ENCODE assay signal across 10 cellular contexts in genomic region chr1:45892068-45892785, GRCh38.
DNase-seq lines count a peak whose midpoint lies in the region; ATAC-seq and TF ChIP-seq lines count a peak whose summit lies in the region.
"Had no signal": no experiment of that assay in that cellular context is flagged by ENCODE, and none has a peak within 500 bp of the region (broad histone marks: within the 10 kb centered on the region; RNA-seq: fewer than 3 reads in every experiment).

No MANE protein-coding gene starts in this region.

- no peak for ATAC-seq in GM19324 (IDR thresholded peaks at IDR 0.05; ENCODE audit: low FRiP score, unreplicated experiment)

- peaks cover 6 to 11% (median 8%) of the 10 kb centered on the region in 3 donors for H3K4me1 ChIP-seq in skeletal muscle tissue (ENCODE audit: control insufficient read depth in 3 of 3, insufficient read depth in 3 of 3, low read length in 3 of 3)
- H3K4me1 ChIP-seq: spleen had no signal

- CTCF ChIA-PET in MCF 10A (lab: Yijun Ruan, JAX) = no interaction called here

- H3K4me3 ChIP-seq in HFF-Myc (replicated peaks; ENCODE audit: low read depth, low read length) = no peak overlapping the region
- H3K4me3 ChIP-seq in skeletal muscle tissue (ENCODE audit: low read length in 3 of 3) = peak overlapping the region in 1 of 3 donors; percentile 34
- H3K4me3 ChIP-seq: spleen had no signal

- POLR2A ChIA-PET in MCF 10A (lab: Yijun Ruan, JAX) = interaction anchor here (0.6 to 2.7 kb wide), 12 partner anchors 9 to 1850 kb away, joined by 3 to 13 read pairs (median 5); partner anchors contain the start of gene GPBP1L1

- H3K27ac ChIP-seq in skeletal muscle tissue (ENCODE audit: low read depth, low read length) = peak overlapping the region; percentile 54
- H3K27ac ChIP-seq: spleen had no signal

- TF ChIP-seq CTCF in HFF-Myc (IDR thresholded peaks at IDR 0.05; ENCODE audit: low read depth, low read length, missing control alignments) = no peak
- no peak for TF ChIP-seq CTCF in MCF 10A (IDR thresholded peaks at IDR 0.05; ENCODE audit: unreplicated experiment)

- peaks cover 26% of the 10 kb centered on the region for H3K4me1 Mint-ChIP-seq in MCF 10A (ENCODE audit: insufficient read depth, unreplicated experiment)

- DNase-seq in HFF-Myc (ENCODE audit: extremely low read depth, low read depth) (peak; percentile 61), MCF 10A (ENCODE audit: unreplicated experiment) (peak; percentile 91), islet precursor cell (peak; percentile 87), NCI-H1105 treated with DMSO at 0.1 percent for 48 hours (lab: John Stamatoyannopoulos, UW) (no peak), activated gamma-delta T cell treated with Interleukin-2 at 50 U/mL for 16 hours (no peak)
- no peak for DNase-seq in activated CD8-positive, alpha-beta memory T cell treated with anti-CD3 and anti-CD28 coated beads for 24 hours
- DNase-seq: spleen had no signal

- H3K9me3 Mint-ChIP-seq in MCF 10A (ENCODE audit: unreplicated experiment) = no peaks in the 10 kb centered on the region

- TSS peak; percentile 82 for BruUV-seq in MCF 10A (replicated peaks; lab: Mats Ljungman, UMichigan)

- peaks cover 4% of the 10 kb centered on the region for H3K36me3 Mint-ChIP-seq in MCF 10A (ENCODE audit: insufficient read depth, unreplicated experiment)
- H3K36me3 Mint-ChIP-seq: activated naive CD8-positive, alpha-beta T cell had no signal

- H3K36me3 ChIP-seq in skeletal muscle tissue (ENCODE audit: control insufficient read depth in 3 of 3, insufficient read depth in 3 of 3, low read length in 3 of 3) = no peaks in the 10 kb centered on the region
- H3K36me3 ChIP-seq: spleen had no signal

- H3K27me3 ChIP-seq in skeletal muscle tissue (ENCODE audit: control insufficient read depth in 3 of 3, insufficient read depth in 3 of 3, low read length in 3 of 3) = no peaks in the 10 kb centered on the region
- H3K27me3 ChIP-seq: spleen had no signal

- no peaks in the 10 kb centered on the region for H3K9me3 ChIP-seq in skeletal muscle tissue (ENCODE audit: control insufficient read depth in 3 of 3, low read length in 3 of 3)
- H3K9me3 ChIP-seq: spleen had no signal

- intact Hi-C loops in MCF 10A (cut with micrococcal nuclease) = no loop called here

- H3K27me3 Mint-ChIP-seq in MCF 10A (ENCODE audit: insufficient read depth, unreplicated experiment) = no peaks in the 10 kb centered on the region
- H3K27me3 Mint-ChIP-seq: activated naive CD8-positive, alpha-beta T cell had no signal

- H3K9ac ChIP-seq in skeletal muscle tissue (ENCODE audit: low read depth in 1 of 3, low read length in 3 of 3) = peak overlapping the region in 1 of 3 donors; percentile 25

- peak overlapping the region; percentile 89 for H3K27ac Mint-ChIP-seq in MCF 10A (ENCODE audit: low read depth, unreplicated experiment)
- H3K27ac Mint-ChIP-seq: activated naive CD8-positive, alpha-beta T cell had no signal

- peak overlapping the region; percentile 55 for H3K4me3 Mint-ChIP-seq in MCF 10A (ENCODE audit: unreplicated experiment)
- H3K4me3 Mint-ChIP-seq: activated naive CD8-positive, alpha-beta T cell had no signal

Comparison
In these comparisons a context has a peak if more than half of its experiments do, and no peak if none do; other contexts are left out.
1. DNase-seq: peak in HFF-Myc (single experiment), MCF 10A (single experiment) and islet precursor cell (single experiment); none in NCI-H1105 treated with DMSO at 0.1 percent for 48 hours (single experiment), activated CD8-positive, alpha-beta memory T cell treated with anti-CD3 and anti-CD28 coated beads for 24 hours (single experiment) and activated gamma-delta T cell treated with Interleukin-2 at 50 U/mL for 16 hours (single experiment).